ENCODE assay signal across 1 cellular context in genomic region chr14:60845523-60845922, GRCh38.
TF ChIP-seq lines count a peak whose summit lies in the region.

No MANE protein-coding gene starts in this region.

TF ChIP-seq in SK-N-SH, 30 proteins besides CTCF, POLR2A, EP300 and RAD21 (continued from another document):
- TF ChIP-seq ZBTB33 (IDR thresholded peaks at IDR 0.05; ENCODE audit: borderline replicate concordance, low read depth) (no peak), JUND (IDR thresholded peaks at IDR 0.05) (no peak), MAX (IDR thresholded peaks at IDR 0.05; ENCODE audit: low read depth) (no peak), USF2 (IDR thresholded peaks at IDR 0.05; ENCODE audit: borderline replicate concordance, low read depth, low read length) (no peak), TCF12 (IDR thresholded peaks at IDR 0.05) (no peak), NFIC (IDR thresholded peaks at IDR 0.05; ENCODE audit: borderline replicate concordance) (no peak), FOXJ3 (CRISPR knock-in tag; IDR thresholded peaks at IDR 0.05) (no peak), NRF1 (IDR thresholded peaks at IDR 0.05; ENCODE audit: low read depth, low read length) (no peak)
